Comparison of ENCODE assay signal across 2 cellular contexts in the genomic region with DNA sequence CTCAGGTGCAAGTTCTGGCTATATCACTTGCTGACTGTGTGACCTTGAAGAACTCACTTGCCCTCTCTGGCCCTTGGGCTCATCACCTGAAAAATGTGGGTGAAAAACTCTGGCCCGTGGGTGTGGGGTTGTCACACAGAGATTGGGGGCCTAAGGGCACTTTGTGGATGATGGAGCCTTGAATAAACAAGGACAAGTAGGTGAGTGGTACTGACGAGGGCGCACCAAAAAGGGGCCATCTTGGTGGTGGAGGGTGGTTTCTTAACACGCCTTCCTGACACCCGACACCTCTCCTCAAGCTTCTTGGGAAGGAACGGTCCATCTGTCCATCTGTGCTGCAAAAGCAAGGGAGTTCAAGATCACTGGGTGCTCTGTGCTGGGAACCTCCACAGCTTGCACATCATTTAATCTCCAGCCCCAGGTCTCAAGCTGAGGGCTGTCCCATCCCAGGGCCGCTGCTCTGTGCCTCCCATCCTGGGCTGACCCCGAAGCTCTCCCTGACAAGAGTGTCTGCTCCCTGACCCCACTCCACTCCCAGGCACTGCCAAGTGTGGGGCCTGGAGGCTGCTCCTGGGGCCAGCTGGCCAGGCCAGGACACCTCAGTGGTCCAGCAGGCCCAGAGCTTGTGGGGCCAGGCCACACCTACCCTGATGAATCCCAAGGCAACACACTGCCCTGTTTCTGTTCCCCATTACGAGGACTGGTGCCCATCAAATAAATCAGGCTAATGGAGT.
TF ChIP-seq lines count a peak whose summit lies in the region.

No MANE protein-coding gene starts in this region.

TF ChIP-seq in HEK293, 187 proteins besides CTCF, POLR2A, EP300 and RAD21 (continued from another document):
- TF ChIP-seq ZNF175 (tag by site-specific recombination; IDR thresholded peaks at IDR 0.05) = no peak

TF ChIP-seq in WTC11, 78 proteins besides CTCF, POLR2A, EP300 and RAD21 (continued from another document):
- TF ChIP-seq, protein P1, sequence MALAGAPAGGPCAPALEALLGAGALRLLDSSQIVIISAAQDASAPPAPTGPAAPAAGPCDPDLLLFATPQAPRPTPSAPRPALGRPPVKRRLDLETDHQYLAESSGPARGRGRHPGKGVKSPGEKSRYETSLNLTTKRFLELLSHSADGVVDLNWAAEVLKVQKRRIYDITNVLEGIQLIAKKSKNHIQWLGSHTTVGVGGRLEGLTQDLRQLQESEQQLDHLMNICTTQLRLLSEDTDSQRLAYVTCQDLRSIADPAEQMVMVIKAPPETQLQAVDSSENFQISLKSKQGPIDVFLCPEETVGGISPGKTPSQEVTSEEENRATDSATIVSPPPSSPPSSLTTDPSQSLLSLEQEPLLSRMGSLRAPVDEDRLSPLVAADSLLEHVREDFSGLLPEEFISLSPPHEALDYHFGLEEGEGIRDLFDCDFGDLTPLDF (CRISPR knock-in tag; IDR thresholded peaks at IDR 0.05) = no peak
- no peak for TF ChIP-seq ZNF219 (CRISPR knock-in tag; IDR thresholded peaks at IDR 0.05; ENCODE audit: borderline replicate concordance)
TF ChIP-seq in WTC11: peak in this region for 0.
